Comparison of ENCODE assay signal across 8 cellular contexts in the genomic region with DNA sequence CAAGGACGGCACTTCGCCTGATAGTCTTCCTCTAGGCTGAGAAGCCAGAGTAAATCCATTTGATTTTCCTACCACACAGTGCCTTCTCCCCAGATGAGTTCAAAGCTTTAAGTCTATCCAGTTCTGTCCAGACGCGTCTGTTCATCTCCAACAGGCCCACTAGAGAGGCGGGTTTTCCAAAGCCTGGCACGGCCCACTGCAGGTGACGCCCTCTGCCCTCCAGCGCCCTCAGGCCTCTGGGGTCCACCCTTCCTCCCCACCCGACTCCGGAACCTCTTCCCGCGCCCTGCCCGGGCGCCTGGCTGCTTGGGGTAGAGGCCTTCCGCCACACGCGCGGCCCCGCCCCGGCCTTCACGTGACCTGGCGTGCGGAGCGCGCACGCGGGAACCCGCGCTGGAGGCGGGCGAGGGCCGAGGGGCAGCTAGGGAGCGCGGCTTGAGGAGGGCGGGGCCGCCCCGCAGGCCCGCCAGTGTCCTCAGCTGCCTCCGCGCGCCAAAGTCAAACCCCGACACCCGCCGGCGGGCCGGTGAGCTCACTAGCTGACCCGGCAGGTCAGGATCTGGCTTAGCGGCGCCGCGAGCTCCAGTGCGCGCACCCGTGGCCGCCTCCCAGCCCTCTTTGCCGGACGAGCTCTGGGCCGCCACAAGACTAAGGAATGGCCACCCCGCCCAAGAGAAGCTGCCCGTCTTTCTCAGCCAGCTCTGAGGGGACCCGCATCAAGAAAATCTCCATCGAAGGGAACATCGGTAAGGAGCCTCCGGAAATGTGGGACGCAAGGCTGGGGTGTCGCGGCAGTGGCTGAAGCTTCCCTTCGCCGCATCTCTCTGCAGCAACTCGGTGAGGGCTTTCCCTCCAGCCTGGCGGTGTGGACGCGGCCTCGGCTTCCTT. TPM values are rescaled to one million over a fixed set of nuclear protein-coding genes. Genes with fewer than 3 reads are reported as not detected.
DNase-seq lines count a peak whose midpoint lies in the region; ATAC-seq, FAIRE-seq and TF ChIP-seq lines count a peak whose summit lies in the region.

DCK (plus strand) TSS at position 469 of the 888 bp plus-strand sequence; CDS start at position 656, 187 bp downstream.

- H3K27ac Mint-ChIP-seq in T-cell (peak within 1 kb of the TSS; percentile 95 to 97), type B pancreatic cell (peak within 1 kb of the TSS; percentile 90)

- H3K36me3 ChIP-seq in adrenal gland (replicated peaks in 1 of 2) (no peaks in the 10 kb centered on the region), heart right ventricle (peaks cover 0 to 8% (median 0%) of the 10 kb centered on the region in 9 donors)

- TF ChIP-seq CTCF in adrenal gland (IDR thresholded peaks at IDR 0.05) = peak in 1 of 6 experiments; percentile 1
- TF ChIP-seq CTCF in heart right ventricle (IDR thresholded peaks at IDR 0.05) = peak in 3 of 9 donors; percentile 7 to 18 (median 12)
- no peak for TF ChIP-seq CTCF in type B pancreatic cell (conservative IDR thresholded peaks at IDR 0.05)

- H3K27ac ChIP-seq in adrenal gland = peak within 1 kb of the TSS in 4 of 5 donors; percentile 75 to 92 (median 80)
- peak within 1 kb of the TSS; percentile 49 to 93 (median 86) for H3K27ac ChIP-seq in heart right ventricle

- DNase-seq in GM12892 (ENCODE audit: insufficient read length) (peak; percentile 81), NCI-H1417 (lab: John Stamatoyannopoulos, UW) (peak; percentile 94 to 97 (median 96)), T-cell (peak; percentile 64 to 87 (median 76)), adrenal gland (peak; percentile 89 to 93 (median 91)), heart right ventricle (peak; percentile 90 to 94), posterior cingulate gyrus (peak; percentile 75 to 98 (median 86)), type B pancreatic cell (ENCODE audit: extremely low spot score, unreplicated experiment) (peak; percentile 94)

- H3K4me3 ChIP-seq in adrenal gland (peak within 1 kb of the TSS; percentile 48 to 75 (median 69)), heart right ventricle (peak within 1 kb of the TSS; percentile 66 to 90 (median 80))

- TF ChIP-seq POLR2A in GM12892 (IDR thresholded peaks at IDR 0.05; ENCODE audit: low read depth, low read length) (peak; percentile 93), adrenal gland (IDR thresholded peaks at IDR 0.05) (peak; percentile 75 to 82)

- ATAC-seq in HG02763 (IDR thresholded peaks at IDR 0.05; ENCODE audit: unreplicated experiment) (peak; percentile 83), T-cell (replicated peaks in 1 of 4) (peak; percentile 84 to 89 (median 88)), heart right ventricle (peak; percentile 98 to 100 (median 99))

- H3K27me3 ChIP-seq in adrenal gland (no peaks in the 10 kb centered on the region), heart right ventricle (no peaks in the 10 kb centered on the region)

- H3K4me1 ChIP-seq in adrenal gland (replicated peaks in 1 of 2) = peaks cover 7 to 40% of the 10 kb centered on the region in 2 donors
- H3K4me1 ChIP-seq in heart right ventricle = peaks cover 0 to 54% (median 23%) of the 10 kb centered on the region in 9 donors

- H3K4me1 Mint-ChIP-seq in T-cell = peaks cover 41 to 52% (median 47%) of the 10 kb centered on the region in 3 donors
- peaks cover 29% of the 10 kb centered on the region for H3K4me1 Mint-ChIP-seq in type B pancreatic cell (ENCODE audit: unreplicated experiment)

- H3K9me3 ChIP-seq in adrenal gland (replicated peaks in 1 of 3) = no peaks in the 10 kb centered on the region
- H3K9me3 ChIP-seq in heart right ventricle = no peaks in the 10 kb centered on the region

- intact Hi-C loops in adrenal gland (cut with DNase I) = loop anchor here (10.0 kb wide), 3 partner anchors 89 to 159 kb away; partner anchors contain the start of genes GRSF1 (in 1 of the 2) and MOB1B (in 1 of the 2)
- intact Hi-C loops in heart right ventricle (cut with DNase I) = loop anchor here in 9 of 10 donors (1.0 to 10.0 kb wide), 9 partner anchors 89 to 305 kb away; partner anchors contain the start of genes GRSF1 (in 5 of the 9), MOB1B (in 4 of the 9) and UTP3 (in 2 of the 9)
- intact Hi-C loops in posterior cingulate gyrus (cut with DNase I) = loop anchor here (1.0 to 10.0 kb wide), 2 partner anchors 89 to 154 kb away; partner anchors contain the start of genes GRSF1 and MOB1B

- H3K9me3 Mint-ChIP-seq in T-cell = no peaks in the 10 kb centered on the region
- no peaks in the 10 kb centered on the region for H3K9me3 Mint-ChIP-seq in type B pancreatic cell

- H3K4me3 Mint-ChIP-seq in T-cell (peak within 1 kb of the TSS; percentile 97 to 100 (median 97)), type B pancreatic cell (peak within 1 kb of the TSS; percentile 94)

- H3K36me3 Mint-ChIP-seq in T-cell (peaks cover 7% of the 10 kb centered on the region), type B pancreatic cell (peaks cover 13% of the 10 kb centered on the region)

- POLR2A ChIA-PET in T-cell (lab: Charles Lee) = interaction anchor here in 1 of 2 donors (0.5 to 0.6 kb wide), 4 partner anchors 12 to 37 kb away, joined by 3 to 4 read pairs (median 3); no protein-coding TSS in a partner anchor

- H3K27me3 Mint-ChIP-seq in T-cell (no peaks in the 10 kb centered on the region), type B pancreatic cell (no peaks in the 10 kb centered on the region)

- CTCF ChIA-PET in T-cell (lab: Charles Lee) = interaction anchor here (0.7 to 2.8 kb wide), 6 partner anchors 10 to 289 kb away, joined by 3 to 40 read pairs (median 7); no protein-coding TSS in a partner anchor

- WGBS in adrenal gland, 4 donors = 0 to 3% (median 1%) methylated on average over 6 to 74 of the region's 74 CpGs
- WGBS in heart right ventricle, 2 donors = 1% methylated on average over 74 of the region's 74 CpGs

- peak; percentile 95 for FAIRE-seq in GM12892 (lab: Jason Lieb, UNC)

RNA-seq across cellular contexts. Expression of gene DCK, which starts in this region (rescaled TPM):
- polyA plus RNA-seq in GM12892 (2012; ENCODE audit: missing spikeins) = 22.2 TPM
- total RNA-seq in T-cell = 10 to 100 TPM; 25.9 to 50.7 (median 42.1) TPM
- total RNA-seq in adrenal gland = 10 to 100 TPM in 7 of 8 donors, 1 to 10 TPM in 1; 9.8 to 21.0 (median 11.4) TPM
- 10 to 100 TPM in 1 of 3 donors, 1 to 10 TPM in 2; 2.5 to 18.1 (median 4.9) TPM for polyA plus RNA-seq in adrenal gland
- 1 to 10 TPM; 4.7 to 9.3 (median 6.5) TPM for total RNA-seq in heart right ventricle
- polyA plus RNA-seq in heart right ventricle = 1 to 10 TPM; 2.5 to 4.7 TPM
- 14.9 and 15.5 TPM in 2 replicates for total RNA-seq in type B pancreatic cell (ENCODE audit: low replicate concordance)

Comparison
In these comparisons a context has a peak if more than half of its experiments do, and no peak if none do; other contexts are left out.
1. Peak in every context shown above with its lines: DNase-seq, ATAC-seq, H3K4me3 ChIP-seq and H3K27ac ChIP-seq.